ENCODE assay signal across 8 cellular contexts in the genomic region with DNA sequence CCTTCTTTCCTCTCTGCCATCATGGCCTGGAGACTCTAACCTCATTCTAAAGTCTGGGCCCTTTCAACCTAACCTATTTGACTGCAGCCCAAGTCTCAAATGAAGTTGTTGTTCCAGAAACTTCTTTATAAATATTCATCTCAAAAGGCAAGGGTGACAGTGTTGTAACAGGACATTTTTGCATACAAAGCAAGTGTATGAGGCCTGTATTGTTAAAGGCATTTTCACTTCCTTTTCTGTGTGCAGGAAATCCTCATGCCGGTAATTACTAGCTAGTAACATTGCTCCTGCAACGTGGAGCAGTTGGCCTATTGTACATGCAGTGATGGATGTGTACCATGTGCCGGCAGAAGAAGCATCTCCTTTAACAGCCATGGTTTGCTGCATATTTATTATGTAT.
DNase-seq lines count a peak whose midpoint lies in the region; ATAC-seq lines count a peak whose summit lies in the region.
"Had no signal": no experiment of that assay in that cellular context is flagged by ENCODE, and none has a peak within 500 bp of the region (broad histone marks: within the 10 kb centered on the region; RNA-seq: fewer than 3 reads in every experiment).

No MANE protein-coding gene starts in this region.

- H3K27ac Mint-ChIP-seq in naive B cell = peak overlapping the region in 2 of 6 donors; percentile 64 to 85
- no peak overlapping the region for H3K27ac Mint-ChIP-seq in immature natural killer cell

- H3K4me1 Mint-ChIP-seq in naive B cell (peaks cover 16 to 23% (median 19%) of the 10 kb centered on the region in 3 donors), immature natural killer cell (no peaks in the 10 kb centered on the region)

- peak; percentile 98 for ATAC-seq in GM19035 (IDR thresholded peaks at IDR 0.05; ENCODE audit: unreplicated experiment)
- ATAC-seq in HG02588 (IDR thresholded peaks at IDR 0.05; ENCODE audit: unreplicated experiment) = peak; percentile 96
- peak; percentile 89 for ATAC-seq in HG03571 (IDR thresholded peaks at IDR 0.05; ENCODE audit: unreplicated experiment)
- ATAC-seq in naive B cell (ENCODE audit: low read depth in 2 of 2) = peak; percentile 93 to 95
- no peak for ATAC-seq in left ventricle myocardium superior

- DNase-seq in naive B cell = peak; percentile 46
- DNase-seq in immature natural killer cell = no peak
- no peak for DNase-seq in left ventricle myocardium superior
- no peak for DNase-seq in retina
- DNase-seq: substantia nigra had no signal

- H3K36me3 Mint-ChIP-seq in naive B cell (peaks cover 0 to 7% of the 10 kb centered on the region in 2 donors), immature natural killer cell (no peaks in the 10 kb centered on the region)

- H3K9me3 Mint-ChIP-seq in naive B cell = peaks cover 0 to 3% (median 2%) of the 10 kb centered on the region in 7 donors
- H3K9me3 Mint-ChIP-seq in immature natural killer cell = no peaks in the 10 kb centered on the region

- H3K4me3 Mint-ChIP-seq in naive B cell = peak overlapping the region in 2 of 8 donors; percentile 30 to 32
- no peak overlapping the region for H3K4me3 Mint-ChIP-seq in immature natural killer cell

- intact Hi-C loops in left ventricle myocardium superior (cut with micrococcal nuclease) = loop anchor here (5.0 kb wide), 1 partner anchor 729 kb away; no protein-coding TSS in a partner anchor

- peaks cover 21 to 31% (median 22%) of the 10 kb centered on the region in 3 donors for H3K27me3 Mint-ChIP-seq in naive B cell
- H3K27me3 Mint-ChIP-seq in immature natural killer cell (ENCODE audit: low read depth in 3 of 3) = peaks cover 2 to 3% (median 2%) of the 10 kb centered on the region in 3 donors
